ENCODE assay signal across 8 cellular contexts in genomic region chr1:244353572-244354091, GRCh38.
DNase-seq lines count a peak whose midpoint lies in the region; ATAC-seq and TF ChIP-seq lines count a peak whose summit lies in the region.

No MANE protein-coding gene starts in this region.

- no peaks in the 10 kb centered on the region for H3K9me3 Mint-ChIP-seq in effector memory CD8-positive, alpha-beta T cell

- H3K4me3 Mint-ChIP-seq in effector memory CD8-positive, alpha-beta T cell, result no peak overlapping the region

- no TSS peak for BruUV-seq in PC-3 (replicated peaks; lab: Mats Ljungman, UMichigan)

- H3K27me3 Mint-ChIP-seq in effector memory CD8-positive, alpha-beta T cell, result peaks cover 6 to 20% of the 10 kb centered on the region in 2 donors

- CTCF ChIA-PET in PC-3 (lab: Charles Lee), result no interaction called here

- no peaks in the 10 kb centered on the region for H3K9me2 ChIP-seq in PC-3 (replicated peaks; ENCODE audit: low read length)

- no peaks in the 10 kb centered on the region for H3K9me3 ChIP-seq in PC-3 (ENCODE audit: low read length)
- H3K9me3 ChIP-seq in muscle layer of duodenum (ENCODE audit: control insufficient read depth in 1 of 2, low read length in 2 of 2), result no peaks in the 10 kb centered on the region

- no peak overlapping the region for H3K4me3 ChIP-seq in PC-3 (ENCODE audit: low read length)
- H3K4me3 ChIP-seq in muscle layer of duodenum (ENCODE audit: low read depth in 1 of 2, low read length in 2 of 2), result no peak overlapping the region

- peak overlapping the region in 1 of 2 donors; percentile 71 for H3K27ac Mint-ChIP-seq in effector memory CD8-positive, alpha-beta T cell

- H3K36me3 ChIP-seq in PC-3 (ENCODE audit: low read depth, low read length) (no peaks in the 10 kb centered on the region), muscle layer of duodenum (ENCODE audit: control insufficient read depth in 1 of 2, insufficient read depth in 2 of 2, low read length in 2 of 2) (no peaks in the 10 kb centered on the region)

- POLR2A ChIA-PET in PC-3 (lab: Charles Lee; ENCODE audit: unreplicated experiment), result interaction anchor here (0.5 to 0.7 kb wide), 2 partner anchors 28 to 51 kb away, joined by 4 to 13 read pairs; no protein-coding TSS in a partner anchor

- peak overlapping the region; percentile 56 for H3K4me2 ChIP-seq in PC-3 (ENCODE audit: low read length)

- H3F3A ChIP-seq in PC-3 (ENCODE audit: low read length, unreplicated experiment), result no peaks in the 10 kb centered on the region

- no peaks in the 10 kb centered on the region for H4K20me1 ChIP-seq in PC-3 (ENCODE audit: low read length)

- H2AFZ ChIP-seq in PC-3 (ENCODE audit: low read length), result peak overlapping the region; percentile 88

- peaks cover 27% of the 10 kb centered on the region for H3K4me1 ChIP-seq in PC-3 (ENCODE audit: insufficient read depth, low read length)
- peaks cover 4 to 6% of the 10 kb centered on the region in 2 donors for H3K4me1 ChIP-seq in muscle layer of duodenum (ENCODE audit: control insufficient read depth in 1 of 2, insufficient read depth in 2 of 2, low read length in 2 of 2)

- intact Hi-C loops in PC-3 (cut with micrococcal nuclease), result loop anchor here (2.0 kb wide), 1 partner anchor 39 kb away; no protein-coding TSS in a partner anchor

- no peaks in the 10 kb centered on the region for H3K36me3 Mint-ChIP-seq in effector memory CD8-positive, alpha-beta T cell (ENCODE audit: insufficient read depth)

- ATAC-seq in HG02798 (IDR thresholded peaks at IDR 0.05; ENCODE audit: poor library complexity, unreplicated experiment), result peak; percentile 38
- peak; percentile 100 for ATAC-seq in PC-3
- ATAC-seq in effector memory CD8-positive, alpha-beta T cell (replicated peaks), result peak; percentile 31

- H3K27ac ChIP-seq in PC-3 (ENCODE audit: low read length) (peak overlapping the region; percentile 75), muscle layer of duodenum (ENCODE audit: low read length) (peak overlapping the region; percentile 58)

- DNase-seq in NK-92 treated with Interleukin-12 subunit alpha and Interleukin-12 subunit beta, amount 100 ng/mL, for 24 hours (lab: John Stamatoyannopoulos, UW), result peak; percentile 21
- DNase-seq in NK-92 (lab: John Stamatoyannopoulos, UW; ENCODE audit: unreplicated experiment) (no peak), PC-3 (peak; percentile 95), NCI-H187 treated with DMSO at 0.1 percent for 48 hours (lab: John Stamatoyannopoulos, UW) (no peak), NCI-H1417 treated with DMSO at 0.1 percent for 48 hours (lab: John Stamatoyannopoulos, UW) (no peak)
- no peak for DNase-seq in effector memory CD8-positive, alpha-beta T cell

- H3K79me2 ChIP-seq in PC-3 (ENCODE audit: low read length), result no peaks in the 10 kb centered on the region

- no peak for TF ChIP-seq CTCF in PC-3 (conservative IDR thresholded peaks at IDR 0.05; ENCODE audit: low read depth, low read length)

- H3K27me3 ChIP-seq in PC-3 (ENCODE audit: low read length) (no peaks in the 10 kb centered on the region), muscle layer of duodenum (ENCODE audit: low read depth, low read length) (no peaks in the 10 kb centered on the region)

- H3K4me1 Mint-ChIP-seq in effector memory CD8-positive, alpha-beta T cell (ENCODE audit: low read depth in 2 of 2), result peaks cover 6 to 12% of the 10 kb centered on the region in 2 donors

- peak overlapping the region; percentile 38; the same call in 1 of the 2 replicates for H3K9ac ChIP-seq in PC-3 (ENCODE audit: low read length)

Comparison
In these comparisons a context has a peak if more than half of its experiments do, and no peak if none do; other contexts are left out.
1. DNase-seq: peak in NK-92 treated with Interleukin-12 subunit alpha and Interleukin-12 subunit beta, amount 100 ng/mL, for 24 hours (single experiment) and PC-3 (single experiment); none in NK-92 (single experiment), effector memory CD8-positive, alpha-beta T cell (0 of 3), NCI-H187 treated with DMSO at 0.1 percent for 48 hours (single experiment) and NCI-H1417 treated with DMSO at 0.1 percent for 48 hours (single experiment).
2. ATAC-seq: peak in every context shown above with its lines; median percentile 100 in PC-3; 38 in HG02798; 31 in effector memory CD8-positive, alpha-beta T cell.